Comparison of ENCODE assay signal across 8 cellular contexts in the genomic region with DNA sequence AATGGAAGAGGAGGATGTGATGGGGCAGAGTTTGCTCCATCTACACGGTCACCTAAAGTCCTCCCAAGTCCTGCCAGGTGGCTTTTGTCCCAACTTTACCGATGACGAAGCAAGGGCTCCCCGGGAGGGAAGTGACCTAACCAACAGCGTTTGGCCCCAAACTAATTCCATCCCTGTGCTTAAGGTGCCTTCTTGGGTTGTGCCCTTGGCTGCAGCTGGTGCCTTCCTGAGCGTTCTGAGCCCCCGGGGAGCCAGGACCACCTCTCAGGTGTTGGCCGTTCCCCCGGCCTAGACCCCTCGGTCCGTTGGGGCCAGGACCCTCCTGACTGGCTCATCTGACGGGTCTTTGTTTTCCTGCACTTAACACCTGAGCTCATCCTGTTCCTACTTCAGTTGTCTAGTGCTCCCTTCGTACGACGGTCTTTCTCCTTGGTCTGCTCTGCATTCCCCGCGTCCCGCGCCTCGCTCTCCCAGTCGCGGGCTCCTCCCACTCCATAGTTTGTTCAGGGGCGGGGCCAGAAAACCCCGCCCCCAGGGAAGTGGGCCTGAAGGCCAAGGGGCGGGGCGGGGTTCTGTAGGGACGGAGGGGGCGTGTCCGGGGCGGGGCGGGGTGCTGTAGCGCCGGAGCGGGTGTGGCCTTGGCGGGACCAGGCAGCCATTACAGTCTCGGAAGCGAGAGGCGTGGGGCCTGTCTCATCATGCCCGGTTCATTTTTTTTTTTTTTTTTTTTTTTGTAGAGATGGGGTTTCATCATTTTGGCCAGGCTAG. TPM values are rescaled to one million over a fixed set of nuclear protein-coding genes. Genes with fewer than 3 reads are reported as not detected.
DNase-seq lines count a peak whose midpoint lies in the region; ATAC-seq and TF ChIP-seq lines count a peak whose summit lies in the region.

No MANE protein-coding gene starts in this region.

- H3K27ac Mint-ChIP-seq in activated naive CD8-positive, alpha-beta T cell treated with anti-CD3 and anti-CD28 coated beads, Interleukin-2, amount 50 U/mL, for 24 hours: peak overlapping the region; percentile 82

- peaks cover 0 to 4% (median 0%) of the 10 kb centered on the region in 7 donors for H3K27me3 ChIP-seq in heart right ventricle
- no peaks in the 10 kb centered on the region for H3K27me3 ChIP-seq in rectal smooth muscle tissue (ENCODE audit: control insufficient read depth, insufficient read depth, low read length)
- H3K27me3 ChIP-seq in uterus: no peaks in the 10 kb centered on the region

- peak overlapping the region in 9 of 10 donors; percentile 49 to 90 (median 82) for H3K27ac ChIP-seq in heart right ventricle
- H3K27ac ChIP-seq in rectal smooth muscle tissue (ENCODE audit: low read depth, low read length): no peak overlapping the region
- H3K27ac ChIP-seq in uterus: no peak overlapping the region

- H3K4me3 ChIP-seq in heart right ventricle (peak overlapping the region in 6 of 10 donors; percentile 11 to 43 (median 35)), rectal smooth muscle tissue (ENCODE audit: low read length) (peak overlapping the region; percentile 44), uterus (no peak overlapping the region)

- peaks cover 4% of the 10 kb centered on the region for H3K27me3 Mint-ChIP-seq in activated naive CD8-positive, alpha-beta T cell treated with anti-CD3 and anti-CD28 coated beads, Interleukin-2, amount 50 U/mL, for 24 hours

- DNase-seq in C1 segment of cervical spinal cord (lab: John Stamatoyannopoulos, UW) (peak in 10 of 14 donors; percentile 9 to 67 (median 31)), MV-4-11 (lab: John Stamatoyannopoulos, UW) (peak; percentile 89), SW480 (ENCODE audit: low spot score) (peak; percentile 93), heart right ventricle (peak; percentile 93 to 94), uterus (peak; percentile 65 to 83)
- DNase-seq in activated naive CD8-positive, alpha-beta T cell treated with anti-CD3 and anti-CD28 coated beads, Interleukin-2, amount 50 U/mL, for 24 hours: peak; percentile 94

- no peak for TF ChIP-seq POLR2A in uterus (IDR thresholded peaks at IDR 0.05)

- 3 to 4% methylated on average over 38 to 39 of the region's 39 CpGs for WGBS in heart right ventricle, 2 donors

- H3K36me3 Mint-ChIP-seq in activated naive CD8-positive, alpha-beta T cell treated with anti-CD3 and anti-CD28 coated beads, Interleukin-2, amount 50 U/mL, for 24 hours (ENCODE audit: low read depth): no peaks in the 10 kb centered on the region

- peak overlapping the region; percentile 71 for H3K4me3 Mint-ChIP-seq in activated naive CD8-positive, alpha-beta T cell treated with anti-CD3 and anti-CD28 coated beads, Interleukin-2, amount 50 U/mL, for 24 hours

- peak; percentile 41 for ATAC-seq in GM21528 (IDR thresholded peaks at IDR 0.05; ENCODE audit: low FRiP score, unreplicated experiment)
- peak; percentile 77 for ATAC-seq in activated naive CD8-positive, alpha-beta T cell treated with anti-CD3 and anti-CD28 coated beads, Interleukin-2, amount 50 U/mL, for 24 hours
- peak; percentile 89 to 95 (median 94) for ATAC-seq in heart right ventricle

- H3K36me3 ChIP-seq in heart right ventricle: no peaks in the 10 kb centered on the region
- H3K36me3 ChIP-seq in rectal smooth muscle tissue (ENCODE audit: control insufficient read depth, insufficient read depth, low read length): no peaks in the 10 kb centered on the region
- no peaks in the 10 kb centered on the region for H3K36me3 ChIP-seq in uterus

- peaks cover 35% of the 10 kb centered on the region for H3K4me1 Mint-ChIP-seq in activated naive CD8-positive, alpha-beta T cell treated with anti-CD3 and anti-CD28 coated beads, Interleukin-2, amount 50 U/mL, for 24 hours

- peaks cover 6 to 55% (median 34%) of the 10 kb centered on the region in 9 donors for H3K4me1 ChIP-seq in heart right ventricle
- peaks cover 3% of the 10 kb centered on the region for H3K4me1 ChIP-seq in rectal smooth muscle tissue (ENCODE audit: control insufficient read depth, insufficient read depth, low read length)
- no peaks in the 10 kb centered on the region for H3K4me1 ChIP-seq in uterus

- intact Hi-C loops in heart right ventricle (cut with DNase I) (loop anchor here in 5 of 10 donors (5.0 to 10.0 kb wide), 4 partner anchors 33 to 65 kb away; partner anchors contain the start of gene IL32 (in 1 of the 5)), uterus (cut with DNase I; ENCODE audit: low total_unique reads) (no loop called here)

- TF ChIP-seq CTCF in heart right ventricle (IDR thresholded peaks at IDR 0.05) (no peak), uterus (IDR thresholded peaks at IDR 0.05) (no peak)

- H3K9ac ChIP-seq in rectal smooth muscle tissue (ENCODE audit: low read length): peak overlapping the region; percentile 17

- no peaks in the 10 kb centered on the region for H3K9me3 ChIP-seq in heart right ventricle
- H3K9me3 ChIP-seq in uterus: no peaks in the 10 kb centered on the region

- H3K9me3 Mint-ChIP-seq in activated naive CD8-positive, alpha-beta T cell treated with anti-CD3 and anti-CD28 coated beads, Interleukin-2, amount 50 U/mL, for 24 hours: no peaks in the 10 kb centered on the region

RNA-seq across cellular contexts. Expression of gene ZSCAN10, which starts 0.8 kb away (rescaled TPM):
- not detected for total RNA-seq in heart right ventricle
- polyA plus RNA-seq in heart right ventricle: under 1 TPM; 0.01 to 0.07 TPM
- total RNA-seq in uterus: not detected

RNA-seq across cellular contexts. Expression of gene ZNF205, which starts 12.5 kb away (rescaled TPM):
- total RNA-seq in heart right ventricle (1 to 10 TPM; 5.8 to 9.0 (median 7.6) TPM), uterus (10 to 100 TPM; 12.9 to 26.9 (median 18.3) TPM)
- 10 to 100 TPM; 13.8 to 26.9 TPM for polyA plus RNA-seq in heart right ventricle

RNA-seq across cellular contexts. Expression of gene IL32, which starts 34.5 kb away (rescaled TPM):
- total RNA-seq in heart right ventricle (100 to 1,000 TPM in 1 of 10 donors, 10 to 100 TPM in 9; 23.4 to 204 (median 45.4) TPM), uterus (10 to 100 TPM in 3 of 4 donors, 1 to 10 TPM in 1; 7.5 to 37.1 (median 20.9) TPM)
- polyA plus RNA-seq in heart right ventricle: 100 to 1,000 TPM in 1 of 2 donors, 10 to 100 TPM in 1; 80.6 to 116 TPM

RNA-seq across cellular contexts. Expression of gene ZNF213, which starts 34.9 kb away (rescaled TPM):
- total RNA-seq in heart right ventricle: 1 to 10 TPM; 5.9 to 9.2 (median 7.7) TPM
- 10 to 100 TPM in 1 of 2 donors, 1 to 10 TPM in 1; 6.9 to 10.1 TPM for polyA plus RNA-seq in heart right ventricle
- total RNA-seq in uterus: 100 to 1,000 TPM in 1 of 4 donors, 10 to 100 TPM in 1, 1 to 10 TPM in 1, under 1 TPM in 1; 0.77 to 101 (median 11.1) TPM

RNA-seq across cellular contexts. Expression of gene MMP25, which starts 53.6 kb away (rescaled TPM):
- total RNA-seq in heart right ventricle: 1 to 10 TPM in 5 of 10 donors, under 1 TPM in 5; 0.26 to 3.9 (median 1.2) TPM
- under 1 TPM; 0.30 to 0.95 TPM for polyA plus RNA-seq in heart right ventricle
- 1 to 10 TPM in 1 of 4 donors, under 1 TPM in 1, not detected in 2; 0.21 to 1.1 TPM for total RNA-seq in uterus

Comparison
In these comparisons a context has a peak if more than half of its experiments do, and no peak if none do; other contexts are left out.
1. DNase-seq: peak in every context shown above with its lines; median percentile 94 in activated naive CD8-positive, alpha-beta T cell treated with anti-CD3 and anti-CD28 coated beads, Interleukin-2, amount 50 U/mL, for 24 hours; 94 in heart right ventricle; 93 in SW480; 89 in MV-4-11; 74 in uterus; 31 in C1 segment of cervical spinal cord.
2. ATAC-seq: peak in every context shown above with its lines; median percentile 94 in heart right ventricle; 77 in activated naive CD8-positive, alpha-beta T cell treated with anti-CD3 and anti-CD28 coated beads, Interleukin-2, amount 50 U/mL, for 24 hours; 41 in GM21528.
3. H3K27ac ChIP-seq: peak in heart right ventricle (9 of 10); none in rectal smooth muscle tissue (single experiment) and uterus (0 of 2).
4. H3K4me3 ChIP-seq: peak in heart right ventricle (6 of 10) and rectal smooth muscle tissue (single experiment); none in uterus (0 of 2).